In the genomic region with DNA sequence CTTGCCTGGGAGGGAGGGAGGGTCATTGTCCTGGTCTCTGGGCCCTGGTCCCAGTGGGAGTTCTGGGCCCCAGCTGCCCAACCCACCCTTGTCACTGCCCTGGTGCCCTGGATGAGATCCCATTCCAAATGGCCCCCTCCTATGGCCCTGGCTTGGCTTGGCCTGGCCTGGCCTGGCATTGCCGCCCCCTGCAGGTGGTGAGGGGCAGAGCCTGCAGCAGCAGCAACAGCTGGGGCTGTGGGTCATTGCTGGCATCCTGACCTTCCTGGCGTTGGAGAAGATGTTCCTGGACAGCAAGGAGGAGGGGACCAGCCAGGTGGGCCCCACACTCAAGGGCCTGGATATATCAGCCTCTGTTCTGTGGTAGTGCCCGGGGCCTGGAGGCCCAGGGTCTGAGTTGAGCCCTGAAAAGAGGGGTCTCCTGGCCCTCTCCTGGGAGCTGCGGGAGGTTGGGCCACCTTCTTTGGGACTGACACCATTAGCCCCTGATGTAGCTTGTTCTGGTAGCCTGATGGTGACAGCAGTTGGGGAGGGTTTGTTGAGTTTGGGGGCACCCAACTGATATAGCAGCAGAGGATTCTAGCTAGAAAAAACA, we compare ENCODE assay signal across 9 cellular contexts. TPM values are rescaled to one million over a fixed set of nuclear protein-coding genes. Genes with fewer than 3 reads are reported as not detected.
DNase-seq lines count a peak whose midpoint lies in the region; ATAC-seq and TF ChIP-seq lines count a peak whose summit lies in the region.
"Had no signal": no experiment of that assay in that cellular context is flagged by ENCODE, and none has a peak within 500 bp of the region (broad histone marks: within the 10 kb centered on the region; RNA-seq: fewer than 3 reads in every experiment).

No MANE protein-coding gene starts in this region.

- H3K36me3 ChIP-seq in left ventricle myocardium inferior, result peaks cover 53% of the 10 kb centered on the region

- intact Hi-C loops in left ventricle myocardium inferior (cut with micrococcal nuclease), result no loop called here

- H3K4me3 ChIP-seq in NB4 (ENCODE audit: low read depth, low read length) (no peak overlapping the region), left ventricle myocardium inferior (no peak overlapping the region)

- no peaks in the 10 kb centered on the region for H3K27me3 ChIP-seq in left ventricle myocardium inferior (ENCODE audit: low read depth)

- peak overlapping the region; percentile 15 for H3K27ac ChIP-seq in left ventricle myocardium inferior (replicated peaks)

- TF ChIP-seq CTCF in NB4 (IDR thresholded peaks at IDR 0.05; ENCODE audit: low read depth, low read length), result peak; percentile 86
- peak; percentile 74 for TF ChIP-seq CTCF in left ventricle myocardium inferior (IDR thresholded peaks at IDR 0.05; ENCODE audit: borderline replicate concordance)

- H3K4me1 ChIP-seq in left ventricle myocardium inferior, result peaks cover 80% of the 10 kb centered on the region

- H3K9me3 ChIP-seq in left ventricle myocardium inferior (replicated peaks), result no peaks in the 10 kb centered on the region

- peak; percentile 61 for DNase-seq in NCI-H2227 (lab: John Stamatoyannopoulos, UW; ENCODE audit: unreplicated experiment)
- no peak for DNase-seq in NCI-H2227 treated with DMSO at 0.1 percent for 48 hours (lab: John Stamatoyannopoulos, UW)
- DNase-seq in NB4 (ENCODE audit: low read depth), result peak; percentile 68
- DNase-seq in activated T-helper 1 cell treated with Interleukin-2 at 50 U/mL for 16 hours (ENCODE audit: low read depth), result peak; percentile 31
- DNase-seq in left ventricle myocardium inferior, result peak; percentile 42
- DNase-seq in stimulated activated CD4-positive, alpha-beta T cell treated with anti-CD3 and anti-CD28 coated beads, Interleukin-4, amount 100 ng/mL, for 4 hours, result peak; percentile 23 to 61
- DNase-seq in Ammon's horn (ENCODE audit: low spot score), result no peak

- TF ChIP-seq POLR2A in NB4 (IDR thresholded peaks at IDR 0.05; ENCODE audit: extremely low read depth, insufficient read length), result no peak

- ATAC-seq in GM21423 (IDR thresholded peaks at IDR 0.05; ENCODE audit: unreplicated experiment), result no peak
- ATAC-seq: activated naive CD4-positive, alpha-beta T cell treated with anti-CD3 and anti-CD28 coated beads, Interleukin-2, amount 50 U/mL, for 72 hours had no signal

RNA-seq across cellular contexts. Expression of gene SLC39A13, which starts 3.9 kb away (rescaled TPM):
- 36.5 TPM for total RNA-seq in left ventricle myocardium inferior

RNA-seq across cellular contexts. Expression of gene PSMC3, which starts 14.0 kb away (rescaled TPM):
- 146 TPM for total RNA-seq in left ventricle myocardium inferior

RNA-seq across cellular contexts. Expression of gene SPI1, which starts 33.9 kb away (rescaled TPM):
- 8.3 TPM for total RNA-seq in left ventricle myocardium inferior

RNA-seq across cellular contexts. Expression of gene RAPSN, which starts 36.7 kb away (rescaled TPM):
- 2.2 TPM for total RNA-seq in left ventricle myocardium inferior

RNA-seq across cellular contexts. Expression of gene MYBPC3, which starts 59.7 kb away (rescaled TPM):
- 2,538 TPM for total RNA-seq in left ventricle myocardium inferior
- total RNA-seq: activated naive CD4-positive, alpha-beta T cell treated with anti-CD3 and anti-CD28 coated beads, Interleukin-2, amount 50 U/mL, for 72 hours had no signal

Comparison
In these comparisons a context has a peak if more than half of its experiments do, and no peak if none do; other contexts are left out.
1. DNase-seq: peak in NCI-H2227 (single experiment), NB4 (single experiment), activated T-helper 1 cell treated with Interleukin-2 at 50 U/mL for 16 hours (single experiment), left ventricle myocardium inferior (single experiment) and stimulated activated CD4-positive, alpha-beta T cell treated with anti-CD3 and anti-CD28 coated beads, Interleukin-4, amount 100 ng/mL, for 4 hours (2 of 2); none in NCI-H2227 treated with DMSO at 0.1 percent for 48 hours (single experiment) and Ammon's horn (single experiment).